12 cellular contexts compared by ENCODE assay signal in the genomic region with DNA sequence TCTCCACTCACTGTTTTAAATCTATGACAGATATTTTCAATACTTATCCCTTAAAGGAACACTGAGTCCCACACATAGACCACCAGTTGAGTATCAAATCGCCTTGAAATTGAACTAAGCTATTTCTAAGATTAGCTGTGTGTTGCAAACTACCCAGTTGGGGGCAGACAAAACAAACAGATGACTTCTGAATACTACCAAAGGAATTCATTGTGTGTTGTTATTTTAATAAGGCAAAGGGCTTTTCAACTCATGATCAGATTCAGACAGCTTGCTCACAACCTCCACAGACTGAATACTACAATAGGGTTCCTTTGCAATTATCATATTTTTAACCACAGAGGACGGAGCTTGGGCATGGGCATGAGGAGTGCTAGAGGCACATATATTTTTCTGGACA.
A peak's percentile ranks its signal among the peaks of the same experiment; 100 is the strongest.
DNase-seq lines count a peak whose midpoint lies in the region; ATAC-seq and TF ChIP-seq lines count a peak whose summit lies in the region.
"Had no signal": no experiment of that assay in that cellular context is flagged by ENCODE, and none has a peak within 500 bp of the region (broad histone marks: within the 10 kb centered on the region; RNA-seq: fewer than 3 reads in every experiment).

No MANE protein-coding gene starts in this region.

- no peak overlapping the region for H3K4me3 Mint-ChIP-seq in GM23338
- H3K4me3 Mint-ChIP-seq: dendritic cell treated with granulocyte-macrophage colony-stimulating factor and Interleukin-4, amounts not matched to agents 40 ng/mL and 50 ng/mL, for 4 days; IgD-negative memory B cell had no signal

- H3K27me3 Mint-ChIP-seq in GM23338 (ENCODE audit: insufficient read depth, low read depth, poor library complexity), result peaks cover 6% of the 10 kb centered on the region
- H3K27me3 Mint-ChIP-seq: dendritic cell treated with granulocyte-macrophage colony-stimulating factor and Interleukin-4, amounts not matched to agents 40 ng/mL and 50 ng/mL, for 4 days had no signal

- peak; percentile 29 for DNase-seq in GM23338 (ENCODE audit: low spot score)
- DNase-seq in Panc1 (ENCODE audit: low read depth, low spot score), result peak; percentile 10
- DNase-seq in fibroblast of peridontal ligament (ENCODE audit: extremely low read depth), result peak; percentile 8
- DNase-seq in sciatic nerve (ENCODE audit: low spot score), result no peak
- DNase-seq in suprapubic skin (ENCODE audit: low spot score in 2 of 2), result no peak
- no peak for DNase-seq in NCI-H2081 (lab: John Stamatoyannopoulos, UW)
- DNase-seq: GF-D8, T-helper 9 cell had no signal

- H3K36me3 ChIP-seq in GM23338 (ENCODE audit: insufficient read depth), result no peaks in the 10 kb centered on the region
- H3K36me3 ChIP-seq in Panc1 (ENCODE audit: control insufficient read depth, insufficient read depth, low read length), result no peaks in the 10 kb centered on the region
- H3K36me3 ChIP-seq in suprapubic skin, result no peaks in the 10 kb centered on the region

- POLR2A ChIA-PET in Panc1 (lab: Charles Lee), result no interaction called here

- H3K4me1 ChIP-seq in GM23338 (ENCODE audit: insufficient read depth) (peaks cover 42% of the 10 kb centered on the region), Panc1 (ENCODE audit: control insufficient read depth, insufficient read depth, low read length) (no peaks in the 10 kb centered on the region), suprapubic skin (no peaks in the 10 kb centered on the region)
- H3K4me1 ChIP-seq: parathyroid adenoma had no signal

- H2AFZ ChIP-seq in GM23338, result no peak overlapping the region
- H2AFZ ChIP-seq: parathyroid adenoma had no signal

- peaks cover 4% of the 10 kb centered on the region for H3K36me3 Mint-ChIP-seq in GM23338 (ENCODE audit: low read depth)
- H3K36me3 Mint-ChIP-seq: IgD-negative memory B cell had no signal

- no TSS peak for BruUV-seq in Panc1 (replicated peaks; lab: Mats Ljungman, UMichigan)

- TF ChIP-seq EP300 in suprapubic skin (IDR thresholded peaks at IDR 0.05), result no peak

- TF ChIP-seq CTCF in GM23338 (conservative IDR thresholded peaks at IDR 0.05; ENCODE audit: low read depth in 2 of 2) (peak; percentile 26 to 28; a peak in 2 of 4 replicates), Panc1 (IDR thresholded peaks at IDR 0.05) (no peak; the same call in 1 of the 2 replicates), suprapubic skin (IDR thresholded peaks at IDR 0.05) (no peak)

- no peaks in the 10 kb centered on the region for H4K20me1 ChIP-seq in GM23338 (replicated peaks; ENCODE audit: insufficient read depth)

- TF ChIP-seq POLR2A in suprapubic skin (IDR thresholded peaks at IDR 0.05), result no peak

- H3K79me2 ChIP-seq in GM23338 (replicated peaks; ENCODE audit: insufficient read depth), result no peaks in the 10 kb centered on the region
- H3K79me2 ChIP-seq: parathyroid adenoma had no signal

- H3K27me3 ChIP-seq in GM23338 (ENCODE audit: insufficient read depth), result no peaks in the 10 kb centered on the region
- H3K27me3 ChIP-seq in Panc1 (ENCODE audit: control insufficient read depth, insufficient read depth, low read length), result no peaks in the 10 kb centered on the region
- H3K27me3 ChIP-seq in suprapubic skin, result no peaks in the 10 kb centered on the region

- CTCF ChIA-PET in Panc1 (lab: Charles Lee), result no interaction called here

- 0 out of 2 replicates have a peak overlapping the region, but pooled peaks have one; percentile 67 for H3K27ac ChIP-seq in GM23338 (ENCODE audit: low read depth)
- H3K27ac ChIP-seq in Panc1 (ENCODE audit: low read length), result no peak overlapping the region
- H3K27ac ChIP-seq in suprapubic skin, result no peak overlapping the region
- H3K27ac ChIP-seq: parathyroid adenoma had no signal

- H3K9me2 ChIP-seq in GM23338 (ENCODE audit: insufficient read depth), result no peaks in the 10 kb centered on the region

- in situ Hi-C loops in Panc1 (cut with HindIII; ENCODE audit: low pct_unique_long_range_greater_than_20kb, low sequenced_read_pairs), result no loop called here

- no peak overlapping the region for H3K4me3 ChIP-seq in GM23338
- no peak overlapping the region for H3K4me3 ChIP-seq in Panc1 (ENCODE audit: low read depth in 2 of 2, low read length in 2 of 2)
- H3K4me3 ChIP-seq in suprapubic skin, result no peak overlapping the region

- H3K4me1 Mint-ChIP-seq in GM23338, result peaks cover 30% of the 10 kb centered on the region
- H3K4me1 Mint-ChIP-seq: IgD-negative memory B cell had no signal

- H3K27ac Mint-ChIP-seq in GM23338, result no peak overlapping the region
- H3K27ac Mint-ChIP-seq: dendritic cell treated with granulocyte-macrophage colony-stimulating factor and Interleukin-4, amounts not matched to agents 40 ng/mL and 50 ng/mL, for 4 days; IgD-negative memory B cell had no signal

- no peaks in the 10 kb centered on the region for H3F3A ChIP-seq in GM23338 (replicated peaks; ENCODE audit: low read depth)

- H3K9me3 Mint-ChIP-seq in GM23338, result no peaks in the 10 kb centered on the region
- H3K9me3 Mint-ChIP-seq: dendritic cell treated with granulocyte-macrophage colony-stimulating factor and Interleukin-4, amounts not matched to agents 40 ng/mL and 50 ng/mL, for 4 days; IgD-negative memory B cell had no signal

- intact Hi-C loops in Panc1 (cut with micrococcal nuclease; ENCODE audit: unreplicated experiment) (no loop called here), sciatic nerve (cut with DNase I) (no loop called here)

- peak overlapping the region; percentile 62 for H3K4me2 ChIP-seq in GM23338

- no peaks in the 10 kb centered on the region for H3K9me3 ChIP-seq in Panc1 (ENCODE audit: control insufficient read depth, insufficient read depth, low read depth, low read length)
- no peaks in the 10 kb centered on the region for H3K9me3 ChIP-seq in suprapubic skin

- ATAC-seq in GM23338 (peak; percentile 54), Panc1 (no peak), sciatic nerve (peak; percentile 65), GM19324 (IDR thresholded peaks at IDR 0.05; ENCODE audit: low FRiP score, unreplicated experiment) (no peak)

- WGBS in suprapubic skin, result 32% methylated on average over 2 of the region's 2 CpGs

TF ChIP-seq in GM23338, 12 proteins besides CTCF, POLR2A, EP300 and RAD21 (continues in another document):
- TF ChIP-seq EZH2 (IDR thresholded peaks at IDR 0.05; ENCODE audit: low read depth, unreplicated experiment) (no peak), ZNF114 (CRISPR knock-in tag; IDR thresholded peaks at IDR 0.05) (no peak), POLR2AphosphoS5 (IDR thresholded peaks at IDR 0.05; ENCODE audit: low read depth) (no peak), STAT1 (IDR thresholded peaks at IDR 0.05; ENCODE audit: unreplicated experiment) (no peak), ZNF331 (CRISPR knock-in tag; IDR thresholded peaks at IDR 0.05; ENCODE audit: low read depth) (no peak), CREB1 (CRISPR knock-in tag; IDR thresholded peaks at IDR 0.05; ENCODE audit: low read depth) (no peak)
- TF ChIP-seq, protein P1, sequence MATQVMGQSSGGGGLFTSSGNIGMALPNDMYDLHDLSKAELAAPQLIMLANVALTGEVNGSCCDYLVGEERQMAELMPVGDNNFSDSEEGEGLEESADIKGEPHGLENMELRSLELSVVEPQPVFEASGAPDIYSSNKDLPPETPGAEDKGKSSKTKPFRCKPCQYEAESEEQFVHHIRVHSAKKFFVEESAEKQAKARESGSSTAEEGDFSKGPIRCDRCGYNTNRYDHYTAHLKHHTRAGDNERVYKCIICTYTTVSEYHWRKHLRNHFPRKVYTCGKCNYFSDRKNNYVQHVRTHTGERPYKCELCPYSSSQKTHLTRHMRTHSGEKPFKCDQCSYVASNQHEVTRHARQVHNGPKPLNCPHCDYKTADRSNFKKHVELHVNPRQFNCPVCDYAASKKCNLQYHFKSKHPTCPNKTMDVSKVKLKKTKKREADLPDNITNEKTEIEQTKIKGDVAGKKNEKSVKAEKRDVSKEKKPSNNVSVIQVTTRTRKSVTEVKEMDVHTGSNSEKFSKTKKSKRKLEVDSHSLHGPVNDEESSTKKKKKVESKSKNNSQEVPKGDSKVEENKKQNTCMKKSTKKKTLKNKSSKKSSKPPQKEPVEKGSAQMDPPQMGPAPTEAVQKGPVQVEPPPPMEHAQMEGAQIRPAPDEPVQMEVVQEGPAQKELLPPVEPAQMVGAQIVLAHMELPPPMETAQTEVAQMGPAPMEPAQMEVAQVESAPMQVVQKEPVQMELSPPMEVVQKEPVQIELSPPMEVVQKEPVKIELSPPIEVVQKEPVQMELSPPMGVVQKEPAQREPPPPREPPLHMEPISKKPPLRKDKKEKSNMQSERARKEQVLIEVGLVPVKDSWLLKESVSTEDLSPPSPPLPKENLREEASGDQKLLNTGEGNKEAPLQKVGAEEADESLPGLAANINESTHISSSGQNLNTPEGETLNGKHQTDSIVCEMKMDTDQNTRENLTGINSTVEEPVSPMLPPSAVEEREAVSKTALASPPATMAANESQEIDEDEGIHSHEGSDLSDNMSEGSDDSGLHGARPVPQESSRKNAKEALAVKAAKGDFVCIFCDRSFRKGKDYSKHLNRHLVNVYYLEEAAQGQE (IDR thresholded peaks at IDR 0.05; ENCODE audit: unreplicated experiment), result no peak
- TF ChIP-seq, protein P2, sequence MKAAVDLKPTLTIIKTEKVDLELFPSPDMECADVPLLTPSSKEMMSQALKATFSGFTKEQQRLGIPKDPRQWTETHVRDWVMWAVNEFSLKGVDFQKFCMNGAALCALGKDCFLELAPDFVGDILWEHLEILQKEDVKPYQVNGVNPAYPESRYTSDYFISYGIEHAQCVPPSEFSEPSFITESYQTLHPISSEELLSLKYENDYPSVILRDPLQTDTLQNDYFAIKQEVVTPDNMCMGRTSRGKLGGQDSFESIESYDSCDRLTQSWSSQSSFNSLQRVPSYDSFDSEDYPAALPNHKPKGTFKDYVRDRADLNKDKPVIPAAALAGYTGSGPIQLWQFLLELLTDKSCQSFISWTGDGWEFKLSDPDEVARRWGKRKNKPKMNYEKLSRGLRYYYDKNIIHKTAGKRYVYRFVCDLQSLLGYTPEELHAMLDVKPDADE (IDR thresholded peaks at IDR 0.05), result no peak

Comparison
In these comparisons a context has a peak if more than half of its experiments do, and no peak if none do; other contexts are left out.
1. ATAC-seq: peak in GM23338 (single experiment) and sciatic nerve (single experiment); none in Panc1 (single experiment) and GM19324 (single experiment).
2. DNase-seq: peak in GM23338 (single experiment), Panc1 (single experiment) and fibroblast of peridontal ligament (single experiment); none in sciatic nerve (single experiment), suprapubic skin (0 of 2) and NCI-H2081 (0 of 2).
3. CTCF ChIP-seq: peak in GM23338 (2 of 2); none in Panc1 (single experiment) and suprapubic skin (0 of 2).